In the genomic region with DNA sequence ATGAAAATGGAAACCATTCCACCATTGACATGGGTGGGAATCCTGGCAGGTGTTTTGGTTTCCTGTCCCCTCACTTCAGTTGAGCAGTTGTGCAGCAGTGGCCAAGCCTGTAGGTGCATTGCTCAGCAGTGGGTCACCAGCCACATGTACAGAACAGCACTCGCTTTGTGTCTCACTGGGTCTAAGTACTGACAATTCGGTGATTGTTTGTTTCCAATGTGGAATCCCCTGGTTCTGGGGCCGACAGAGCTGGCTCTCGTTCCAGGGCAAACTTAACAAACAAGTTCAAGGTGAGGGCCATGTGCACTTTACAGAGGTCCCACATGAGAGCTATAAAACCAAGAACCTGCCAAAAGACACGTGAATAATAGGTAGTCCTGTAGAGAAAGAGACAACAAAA, we compare ENCODE assay signal across 16 cellular contexts.
"Had no signal": no experiment of that assay in that cellular context is flagged by ENCODE, and none has a peak within 500 bp of the region (broad histone marks: within the 10 kb centered on the region; RNA-seq: fewer than 3 reads in every experiment).

No MANE protein-coding gene starts in this region.

- H3K4me2 ChIP-seq: SK-N-SH had no signal

- H3K36me3 ChIP-seq: gastroesophageal sphincter, ovary had no signal

- ATAC-seq: activated CD8-positive, alpha-beta memory T cell treated with anti-CD3 and anti-CD28 coated beads, Interleukin-2, amount 10 ng/mL, durations not matched to agents 7 days and 5 days; activated naive CD8-positive, alpha-beta T cell treated with anti-CD3 and anti-CD28 coated beads, Interleukin-2, amount 50 U/mL, for 24 hours; gastroesophageal sphincter; T-cell had no signal

- H3K27ac ChIP-seq: gastroesophageal sphincter, ovary had no signal

- H3K27me3 ChIP-seq: gastroesophageal sphincter, ovary had no signal

- H3K9me3 ChIP-seq: gastroesophageal sphincter, ovary, SK-N-SH had no signal

- H3K9me2 ChIP-seq: SK-N-SH had no signal

- DNase-seq: activated CD4-positive, alpha-beta memory T cell treated with anti-CD3 and anti-CD28 coated beads for 36 hours; activated CD4-positive, alpha-beta T cell treated with anti-CD3 and anti-CD28 coated beads for 1 hour; activated CD8-positive, alpha-beta memory T cell treated with anti-CD3 and anti-CD28 coated beads, Interleukin-2, amount 10 ng/mL, durations not matched to agents 7 days and 5 days; activated naive CD4-positive, alpha-beta T cell treated with anti-CD3 and anti-CD28 coated beads for 36 hours; activated naive CD8-positive, alpha-beta T cell treated with anti-CD3 and anti-CD28 coated beads, Interleukin-2, amount 50 U/mL, for 24 hours; activated T-cell treated with anti-CD3 and anti-CD28 coated beads, Interleukin-2, amount 50 U/mL, for 1 hour; kidney glomerular epithelial cell; nephron progenitor cell; ovary; retina; SK-N-SH; stimulated activated CD4-positive, alpha-beta T cell treated with anti-CD3 and anti-CD28 coated beads, Interleukin-2, amount 100 ng/mL, for 48 hours; stimulated activated naive CD4-positive, alpha-beta T cell; T-cell; T1000 had no signal

- H3K9ac ChIP-seq: SK-N-SH had no signal

- H3K4me3 ChIP-seq: gastroesophageal sphincter, ovary had no signal

- H3K4me1 ChIP-seq: gastroesophageal sphincter had no signal
